17 cellular contexts compared by ENCODE assay signal in genomic region chr20:11331096-11331495, GRCh38.
"Had no signal": no experiment of that assay in that cellular context is flagged by ENCODE, and none has a peak within 500 bp of the region (broad histone marks: within the 10 kb centered on the region; RNA-seq: fewer than 3 reads in every experiment).

No MANE protein-coding gene starts in this region.

- ATAC-seq: activated T-cell treated with anti-CD3 and anti-CD28 coated beads, Interleukin-2, amount 50 U/mL, for 4 hours; lower lobe of right lung; right cardiac atrium; stimulated activated memory B cell treated with anti-CD40 and anti-IgM and Interleukin-4, amounts not matched to agents 10 μg/mL and 1 μg/mL and 100 μg/mL, for 72 hours had no signal

- H3K4me3 Mint-ChIP-seq: activated CD4-positive, alpha-beta memory T cell treated with anti-CD3 and anti-CD28 coated beads for 36 hours; activated naive CD8-positive, alpha-beta T cell treated with anti-CD3 and anti-CD28 coated beads for 36 hours; activated T-cell treated with anti-CD3 and anti-CD28 coated beads, Interleukin-2, amount 50 U/mL, for 4 hours; naive B cell; stimulated activated memory B cell treated with anti-CD40 and anti-IgM and Interleukin-4, amounts not matched to agents 10 μg/mL and 1 μg/mL and 100 μg/mL, for 72 hours had no signal

- H3K27me3 ChIP-seq: tibial artery had no signal

- H3K4me3 ChIP-seq: lower lobe of right lung, smooth muscle cell, tibial artery had no signal

- H3K27ac Mint-ChIP-seq: activated CD4-positive, alpha-beta memory T cell treated with anti-CD3 and anti-CD28 coated beads for 36 hours; activated naive CD8-positive, alpha-beta T cell treated with anti-CD3 and anti-CD28 coated beads for 36 hours; naive B cell; stimulated activated memory B cell treated with anti-CD40 and anti-IgM and Interleukin-4, amounts not matched to agents 10 μg/mL and 1 μg/mL and 100 μg/mL, for 72 hours had no signal

- H3K36me3 ChIP-seq: lower lobe of right lung, tibial artery had no signal

- H3K27me3 Mint-ChIP-seq: activated CD4-positive, alpha-beta memory T cell treated with anti-CD3 and anti-CD28 coated beads for 36 hours; activated naive CD8-positive, alpha-beta T cell treated with anti-CD3 and anti-CD28 coated beads for 36 hours; naive B cell; stimulated activated memory B cell treated with anti-CD40 and anti-IgM and Interleukin-4, amounts not matched to agents 10 μg/mL and 1 μg/mL and 100 μg/mL, for 72 hours had no signal

- H3K36me3 Mint-ChIP-seq: activated CD4-positive, alpha-beta memory T cell treated with anti-CD3 and anti-CD28 coated beads for 36 hours; activated naive CD8-positive, alpha-beta T cell treated with anti-CD3 and anti-CD28 coated beads for 36 hours; naive B cell; stimulated activated memory B cell treated with anti-CD40 and anti-IgM and Interleukin-4, amounts not matched to agents 10 μg/mL and 1 μg/mL and 100 μg/mL, for 72 hours had no signal

- H3K4me1 Mint-ChIP-seq: activated naive CD8-positive, alpha-beta T cell treated with anti-CD3 and anti-CD28 coated beads for 36 hours; naive B cell; stimulated activated memory B cell treated with anti-CD40 and anti-IgM and Interleukin-4, amounts not matched to agents 10 μg/mL and 1 μg/mL and 100 μg/mL, for 72 hours had no signal

- H3K9me3 ChIP-seq: lower lobe of right lung, tibial artery had no signal

- H3K27ac ChIP-seq: lower lobe of right lung, tibial artery, VCaP had no signal

- H3K4me1 ChIP-seq: lower lobe of right lung, tibial artery had no signal

- DNase-seq: activated CD4-positive, alpha-beta memory T cell treated with anti-CD3 and anti-CD28 coated beads for 36 hours; activated gamma-delta T cell treated with Interleukin-2 at 50 U/mL for 16 hours; activated naive CD8-positive, alpha-beta T cell treated with anti-CD3 and anti-CD28 coated beads for 36 hours; activated T-cell treated with anti-CD3 and anti-CD28 coated beads, Interleukin-2, amount 50 U/mL, for 4 hours; anterior cingulate cortex; hippocampal formation; left cardiac atrium; lower lobe of right lung; midbrain; naive B cell; posterior cingulate gyrus; right cardiac atrium; T-helper 9 cell; tibial artery had no signal
